ENCODE assay signal across 1 cellular context in genomic region chr13:112940236-112940635, GRCh38.
TF ChIP-seq lines count a peak whose summit lies in the region.

No MANE protein-coding gene starts in this region.

TF ChIP-seq in SK-N-SH, 30 proteins besides CTCF, POLR2A, EP300 and RAD21 (continued from another document):
- no peak for TF ChIP-seq IRF3 (IDR thresholded peaks at IDR 0.05; ENCODE audit: low read depth, low read length)
- TF ChIP-seq CHD2 (IDR thresholded peaks at IDR 0.05; ENCODE audit: low read length, partially characterized antibody) = peak; percentile 63
- TF ChIP-seq MXI1 (IDR thresholded peaks at IDR 0.05; ENCODE audit: low read depth, low read length) = peak; percentile 70
- TF ChIP-seq TCF12 (IDR thresholded peaks at IDR 0.05) = no peak
